In the genomic region with DNA sequence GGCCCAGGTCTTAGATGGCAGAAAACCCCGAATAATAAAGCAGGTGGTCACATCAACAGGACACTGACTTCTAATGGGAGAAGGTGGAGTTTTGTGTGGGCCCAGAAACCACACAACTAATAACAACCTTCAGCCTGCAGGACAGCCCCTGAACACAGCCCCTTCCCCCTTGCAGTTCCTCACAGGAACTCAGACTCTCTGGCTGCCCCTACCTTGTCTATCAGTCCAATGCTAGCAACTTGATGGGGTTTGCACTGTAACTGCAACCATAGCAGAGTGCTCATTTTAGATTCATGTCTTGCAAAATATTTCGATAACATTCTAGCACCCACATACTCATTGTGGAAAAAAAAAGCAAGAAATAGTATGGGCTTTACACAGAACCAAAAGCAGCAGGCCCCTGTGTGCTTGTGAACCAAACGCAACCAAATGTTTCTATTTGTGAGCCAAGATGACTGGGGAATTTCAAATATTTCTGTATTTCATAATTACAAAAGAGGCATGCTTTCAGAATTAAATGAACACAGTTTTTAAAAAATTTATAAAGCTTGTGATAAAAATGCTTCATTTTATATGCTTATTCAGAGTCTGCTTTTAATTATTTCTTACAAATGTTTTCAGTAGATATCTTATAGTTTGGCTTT, we compare ENCODE assay signal across 24 cellular contexts.
DNase-seq lines count a peak whose midpoint lies in the region; ATAC-seq, FAIRE-seq and TF ChIP-seq lines count a peak whose summit lies in the region.
"Had no signal": no experiment of that assay in that cellular context is flagged by ENCODE, and none has a peak within 500 bp of the region (broad histone marks: within the 10 kb centered on the region; RNA-seq: fewer than 3 reads in every experiment).

No MANE protein-coding gene starts in this region.

- H3K4ac ChIP-seq in H1 (replicated peaks; ENCODE audit: insufficient read length, low read depth, low read length), result no peak overlapping the region

- H2BK120ac ChIP-seq in H1 (replicated peaks; ENCODE audit: low read depth, low read length), result no peak overlapping the region

- no peak overlapping the region for H2BK15ac ChIP-seq in H1 (ENCODE audit: low read length)

- H3K14ac ChIP-seq in H1 (ENCODE audit: insufficient read length), result no peak overlapping the region

- H3K79me2 ChIP-seq in H1 (ENCODE audit: control insufficient read depth in 1 of 2, insufficient read depth in 2 of 2, low read length in 2 of 2), result no peaks in the 10 kb centered on the region

- H3K36me3 ChIP-seq in H1 (ENCODE audit: control insufficient read depth in 2 of 4, insufficient read depth in 4 of 4, low read length in 3 of 4), result no peaks in the 10 kb centered on the region
- H3K36me3 ChIP-seq: MG63, SJSA1 had no signal

- H4K91ac ChIP-seq in H1 (replicated peaks; ENCODE audit: insufficient read length, low read length), result no peak overlapping the region

- no peaks in the 10 kb centered on the region for H3K4me1 ChIP-seq in H1 (replicated peaks in 1 of 4; ENCODE audit: control insufficient read depth in 3 of 4, insufficient read depth in 4 of 4, low read length in 3 of 4)
- H3K4me1 ChIP-seq: SJSA1 had no signal

- TF ChIP-seq POLR2A in H1 (IDR thresholded peaks at IDR 0.05; ENCODE audit: control extremely low read depth in 1 of 2, low read depth in 2 of 2, low read length in 2 of 2), result no peak

- H3K27ac ChIP-seq in H1 (ENCODE audit: low read depth, low read length), result no peak overlapping the region
- H3K27ac ChIP-seq: C4-2B, GM23248, SJSA1 had no signal

- H4K20me1 ChIP-seq in H1 (replicated peaks in 1 of 2; ENCODE audit: control insufficient read depth in 1 of 2, insufficient read depth in 2 of 2, low read length in 2 of 2), result no peaks in the 10 kb centered on the region

- H2BK5ac ChIP-seq in H1 (ENCODE audit: low read depth, low read length), result no peak overlapping the region

- H2AFZ ChIP-seq in H1 (ENCODE audit: low read length), result peak overlapping the region; percentile 49
- H2AFZ ChIP-seq: GM23248 had no signal

- H2BK20ac ChIP-seq in H1 (ENCODE audit: low read length), result no peak overlapping the region

- no peaks in the 10 kb centered on the region for H3K27me3 ChIP-seq in H1 (replicated peaks in 1 of 4; ENCODE audit: control insufficient read depth in 3 of 4, extremely low read depth in 1 of 4, insufficient read depth in 3 of 4, low read length in 3 of 4)
- H3K27me3 ChIP-seq: SJSA1 had no signal

- H3K4me2 ChIP-seq in H1 (ENCODE audit: insufficient read depth in 1 of 2, low read depth in 2 of 2, low read length in 2 of 2), result no peak overlapping the region

- no peak overlapping the region for H4K5ac ChIP-seq in H1 (ENCODE audit: insufficient read length, low read depth, low read length)

- H4K8ac ChIP-seq in H1 (ENCODE audit: extremely low read depth, insufficient read depth, low read length), result no peak overlapping the region

- no peak overlapping the region for H3K9ac ChIP-seq in H1 (replicated peaks in 1 of 4; ENCODE audit: extremely low read depth in 1 of 4, low read depth in 3 of 4, low read length in 3 of 4)
- H3K9ac ChIP-seq: GM23248 had no signal

- no peaks in the 10 kb centered on the region for H3K9me3 ChIP-seq in H1 (ENCODE audit: insufficient read depth in 2 of 2, low read depth in 1 of 2, low read length in 1 of 2)
- H3K9me3 ChIP-seq: MG63, SJSA1 had no signal

- H3K56ac ChIP-seq in H1 (replicated peaks; ENCODE audit: insufficient read length, low read depth, low read length), result no peak overlapping the region

- no peak for TF ChIP-seq RAD21 in H1 (IDR thresholded peaks at IDR 0.05 in 1 of 2, conservative IDR thresholded peaks at IDR 0.05 in 1 of 2; ENCODE audit: low read depth in 2 of 2, low read length in 2 of 2)

- TF ChIP-seq CTCF in AG09309 (IDR thresholded peaks at IDR 0.05; ENCODE audit: control insufficient read depth, insufficient read depth, low read depth, low read length, missing control alignments) (no peak), H1 (IDR thresholded peaks at IDR 0.05; ENCODE audit: control extremely low read depth in 1 of 3, insufficient read depth in 1 of 3, low read depth in 1 of 3, low read length in 3 of 3) (no peak)

- DNase-seq in AG09309 (ENCODE audit: low read depth) (peak; percentile 3), GM03348 (ENCODE audit: low spot score) (peak; percentile 8), H1 (ENCODE audit: low read depth in 1 of 2, low spot score in 2 of 2) (no peak), iris pigment epithelial cell (ENCODE audit: low read depth) (peak; percentile 32), SW480 (ENCODE audit: low spot score) (no peak), T-helper 2 cell (no peak), cerebellar nuclear complex (lab: John Stamatoyannopoulos, UW) (no peak)
- DNase-seq: DMS79 treated with DMSO at 0.1 percent for 48 hours, GM23248, Kasumi-1, MG63, NCI-H1048, NCI-H1436, NCI-H2029, NCI-H2171 treated with DMSO at 0.1 percent for 48 hours, NCI-H446 had no signal

- H3K4me3 ChIP-seq in AG09309 (ENCODE audit: control insufficient read depth, low read depth, low read length) (no peak overlapping the region), H1 (ENCODE audit: extremely low read depth in 1 of 4, insufficient read depth in 2 of 4, low read depth in 3 of 4, low read length in 4 of 4) (no peak overlapping the region)
- H3K4me3 ChIP-seq: GM23248, MG63, SJSA1 had no signal

- 74% methylated on average over 3 of the region's 3 CpGs; no CpG with 5 or more reads in 1 of the 2 experiments for WGBS in H1 (ENCODE audit: extremely low coverage in 1 of 2, insufficient coverage in 1 of 2, insufficient read length in 1 of 2, insufficient replicate concordance in 2 of 2, low coverage in 1 of 2, low lambda C conversion rate in 2 of 2, missing lambda C conversion rate in 1 of 2), 2 experiments

- no peak overlapping the region for H2AK5ac ChIP-seq in H1 (ENCODE audit: low read depth, low read length)

- no peak overlapping the region for H3K18ac ChIP-seq in H1 (ENCODE audit: extremely low read depth, low read length)

- no peak for ATAC-seq in GM21447 (IDR thresholded peaks at IDR 0.05; ENCODE audit: unreplicated experiment)
- ATAC-seq: HCT116, Panc1 had no signal

- no peaks in the 10 kb centered on the region for H3K79me1 ChIP-seq in H1 (ENCODE audit: low read depth, low read length)

- no peak for FAIRE-seq in H1 (lab: Jason Lieb, UNC)
- FAIRE-seq: A204.1, G401.6, GM19239 had no signal

- H3K23me2 ChIP-seq in H1 (ENCODE audit: low read depth, low read length), result no peaks in the 10 kb centered on the region

- H3K23ac ChIP-seq in H1 (ENCODE audit: insufficient read length), result no peak overlapping the region

- POLR2A ChIA-PET in H1 (lab: Charles Lee; ENCODE audit: partially characterized antibody), result no interaction called here

- no peak overlapping the region for H2BK12ac ChIP-seq in H1 (ENCODE audit: low read depth, low read length)

- no peak for TF ChIP-seq EP300 in H1 (IDR thresholded peaks at IDR 0.05; ENCODE audit: borderline replicate concordance in 1 of 2, low read depth in 2 of 2, low read length in 2 of 2)

- CTCF ChIA-PET in H1 (lab: Charles Lee; ENCODE audit: partially characterized antibody), result no interaction called here

TF ChIP-seq in H1, 55 proteins besides CTCF, POLR2A, EP300 and RAD21:
- TF ChIP-seq RBBP5 (IDR thresholded peaks at IDR 0.05; ENCODE audit: borderline replicate concordance, low read depth, low read length) (no peak), SUZ12 (IDR thresholded peaks at IDR 0.05; ENCODE audit: low read length) (no peak), HDAC6 (IDR thresholded peaks at IDR 0.05; ENCODE audit: low read depth, low read length) (no peak), CBX8 (IDR thresholded peaks at IDR 0.05; ENCODE audit: borderline replicate concordance, low read depth, low read length) (no peak), GABPA (IDR thresholded peaks at IDR 0.05; ENCODE audit: borderline replicate concordance, insufficient read depth, low read length) (no peak), SIN3A (conservative IDR thresholded peaks at IDR 0.05 in 1 of 2, IDR thresholded peaks at IDR 0.05 in 1 of 2; ENCODE audit: low read depth in 1 of 2, low read length in 2 of 2) (no peak), JUND (IDR thresholded peaks at IDR 0.05; ENCODE audit: low read length) (no peak), YY1 (IDR thresholded peaks at IDR 0.05; ENCODE audit: low read depth, low read length) (no peak), ASH2L (IDR thresholded peaks at IDR 0.05; ENCODE audit: low read length) (no peak), MAX (IDR thresholded peaks at IDR 0.05) (no peak)
- TF ChIP-seq, protein P1, sequence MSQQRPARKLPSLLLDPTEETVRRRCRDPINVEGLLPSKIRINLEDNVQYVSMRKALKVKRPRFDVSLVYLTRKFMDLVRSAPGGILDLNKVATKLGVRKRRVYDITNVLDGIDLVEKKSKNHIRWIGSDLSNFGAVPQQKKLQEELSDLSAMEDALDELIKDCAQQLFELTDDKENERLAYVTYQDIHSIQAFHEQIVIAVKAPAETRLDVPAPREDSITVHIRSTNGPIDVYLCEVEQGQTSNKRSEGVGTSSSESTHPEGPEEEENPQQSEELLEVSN (IDR thresholded peaks at IDR 0.05), result no peak

Comparison
In these comparisons a context has a peak if more than half of its experiments do, and no peak if none do; other contexts are left out.
1. DNase-seq: peak in AG09309 (single experiment), GM03348 (single experiment) and iris pigment epithelial cell (single experiment); none in H1 (0 of 2), SW480 (single experiment), T-helper 2 cell (0 of 5) and cerebellar nuclear complex (0 of 2).